ENCODE assay signal across 25 cellular contexts in genomic region chr16:79127768-79128167, GRCh38.
"Had no signal": no experiment of that assay in that cellular context is flagged by ENCODE, and none has a peak within 500 bp of the region (broad histone marks: within the 10 kb centered on the region; RNA-seq: fewer than 3 reads in every experiment).

No MANE protein-coding gene starts in this region.

- H3K9me3 ChIP-seq: left ventricle myocardium inferior, mucosa of descending colon, ovary, right atrium auricular region, right lobe of liver, testis, thyroid gland, transverse colon, upper lobe of left lung had no signal

- H3K36me3 ChIP-seq: left ventricle myocardium inferior, ovary, right atrium auricular region, right lobe of liver, thyroid gland, transverse colon, upper lobe of left lung had no signal

- FAIRE-seq: urothelium cell line had no signal

- H3K27me3 ChIP-seq: hepatocyte, ovary, right atrium auricular region, right lobe of liver, testis, thyroid gland, transverse colon, upper lobe of left lung had no signal

- ATAC-seq: mucosa of descending colon; naive thymus-derived CD4-positive, alpha-beta T cell; natural killer cell treated with Interleukin-12 subunit alpha and Interleukin-12 subunit beta and Interleukin-15 and Interleukin-18, amount 100 ng/mL, for 72 hours; right lobe of liver; stimulated activated memory B cell treated with anti-CD40 and anti-IgM and Interleukin-4, amounts not matched to agents 10 μg/mL and 1 μg/mL and 100 μg/mL, for 72 hours; stimulated activated naive CD8-positive, alpha-beta T cell treated with anti-CD3 and anti-CD28 coated beads, Interleukin-15, amount 100 ng/mL, for 72 hours had no signal

- H3K4me1 ChIP-seq: left ventricle myocardium inferior, right atrium auricular region, right lobe of liver, testis, transverse colon, upper lobe of left lung had no signal

- H3K4me3 ChIP-seq: hepatocyte, left ventricle myocardium inferior, lung, mucosa of descending colon, ovary, right atrium auricular region, right lobe of liver, smooth muscle cell, testis, thyroid gland, transverse colon, upper lobe of left lung had no signal

- H3K27ac ChIP-seq: hepatocyte, left ventricle myocardium inferior, ovary, right atrium auricular region, right lobe of liver, testis, thyroid gland, transverse colon, upper lobe of left lung had no signal

- DNase-seq: islet precursor cell; left ventricle myocardium inferior; mesendoderm; midbrain; mucosa of descending colon; naive thymus-derived CD4-positive, alpha-beta T cell; ovary; right lobe of liver; stimulated activated CD4-positive, alpha-beta T cell treated with anti-CD3 and anti-CD28 coated beads, Interleukin-1b, Interleukin-23, amount 100 ng/mL, for 48 hours; stimulated activated CD4-positive, alpha-beta T cell treated with anti-CD3 and anti-CD28 coated beads, Interleukin-2, amount 100 ng/mL, for 48 hours; stimulated activated CD4-positive, alpha-beta T cell treated with anti-CD3 and anti-CD28 coated beads, Interleukin-4, amount 100 ng/mL, for 4 hours; stimulated activated CD8-positive, alpha-beta memory T cell treated with anti-CD3 and anti-CD28 coated beads, Interleukin-4, amount 100 ng/mL, for 48 hours; stimulated activated naive CD4-positive, alpha-beta T cell treated with Interleukin-2 at 50 U/mL for 16 hours; stimulated activated naive CD8-positive, alpha-beta T cell treated with anti-CD3 and anti-CD28 coated beads, Interleukin-15, amount 100 ng/mL, for 72 hours; testis; thyroid gland; transverse colon had no signal
